Comparison of ENCODE assay signal across 8 cellular contexts in the genomic region with DNA sequence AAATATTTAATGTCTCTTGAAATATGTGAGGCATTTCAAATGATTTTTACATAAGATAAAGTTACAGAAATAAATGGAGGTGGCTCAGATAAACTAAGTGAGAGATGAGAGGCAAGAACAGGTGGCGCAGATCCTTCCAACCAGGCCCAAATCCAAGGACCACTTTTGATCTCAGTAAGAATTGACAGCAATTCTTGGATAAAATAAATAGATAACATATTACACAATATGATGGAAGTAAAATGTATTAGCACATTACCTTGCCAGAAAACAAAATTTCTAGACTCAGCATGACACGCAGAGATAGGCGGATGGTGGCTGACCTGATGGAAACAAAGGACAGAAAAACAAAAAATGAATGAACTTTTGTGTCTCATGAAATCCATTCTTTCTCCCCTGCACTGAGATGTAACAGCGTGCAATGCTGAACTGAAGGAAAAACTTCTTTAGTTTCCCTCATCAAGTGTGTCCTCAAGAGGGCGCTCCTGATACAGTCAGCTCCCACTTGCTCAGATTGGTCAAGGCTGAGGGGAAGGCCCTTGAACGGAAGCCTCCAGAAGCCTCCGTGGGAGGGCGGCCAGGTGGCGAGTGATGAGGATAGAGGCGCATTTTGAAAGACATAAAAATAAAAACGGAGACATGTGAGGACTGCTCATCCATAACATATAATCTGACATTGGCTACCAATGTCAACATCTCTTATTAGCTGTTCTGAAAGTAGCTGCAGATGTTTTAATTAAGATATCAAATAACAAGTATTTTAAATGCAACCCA.
DNase-seq lines count a peak whose midpoint lies in the region; ATAC-seq and TF ChIP-seq lines count a peak whose summit lies in the region.

No MANE protein-coding gene starts in this region.

- intact Hi-C loops in PC-3 (cut with micrococcal nuclease) (loop anchor here (1.0 to 10.0 kb wide), 6 partner anchors 63 to 1485 kb away; a partner anchor contains a TSS), esophagus muscularis mucosa (cut with DNase I) (loop anchor here (2.0 to 5.0 kb wide), 2 partner anchors 251 to 272 kb away; no protein-coding TSS in a partner anchor)

- in situ Hi-C loops in KBM-7 (cut with MboI; ENCODE audit: low pct_unique_long_range_greater_than_20kb, low sequenced_read_pairs) = loop anchor here (25.0 kb wide), 1 partner anchor 267 kb away; no protein-coding TSS in a partner anchor

- H3K4me3 ChIP-seq in PC-3 (ENCODE audit: low read length) (peak overlapping the region; percentile 46), esophagus muscularis mucosa (no peak overlapping the region)

- CTCF ChIA-PET in PC-3 (lab: Charles Lee) = interaction anchor here (0.7 to 3.0 kb wide), 6 partner anchors 8 to 278 kb away, joined by 3 to 11 read pairs (median 6); a partner anchor contains a TSS

- no peak for TF ChIP-seq EP300 in esophagus muscularis mucosa (IDR thresholded peaks at IDR 0.05)

- no peaks in the 10 kb centered on the region for H4K20me1 ChIP-seq in PC-3 (ENCODE audit: low read length)

- peak; percentile 53 for ATAC-seq in GM21717 (IDR thresholded peaks at IDR 0.05; ENCODE audit: unreplicated experiment)
- peak; percentile 57 for ATAC-seq in PC-3
- ATAC-seq in stimulated activated naive CD8-positive, alpha-beta T cell treated with anti-CD3 and anti-CD28 coated beads, Interleukin-15, amount 100 ng/mL, for 72 hours = peak; percentile 41

- no peaks in the 10 kb centered on the region for H3K27me3 Mint-ChIP-seq in neural crest cell (ENCODE audit: low read depth)
- no peaks in the 10 kb centered on the region for H3K27me3 Mint-ChIP-seq in stimulated activated naive CD8-positive, alpha-beta T cell treated with anti-CD3 and anti-CD28 coated beads, Interleukin-15, amount 100 ng/mL, for 72 hours

- DNase-seq in DMS53 treated with DMSO at 0.1 percent for 48 hours (lab: John Stamatoyannopoulos, UW; ENCODE audit: unreplicated experiment) = peak; percentile 93
- peak; percentile 87 for DNase-seq in KBM-7
- peak; percentile 89 for DNase-seq in PC-3
- DNase-seq in activated T-cell treated with anti-CD3 and anti-CD28 coated beads, Interleukin-2, amount 50 U/mL, for 1 hour = peak; percentile 61
- DNase-seq in esophagus muscularis mucosa (ENCODE audit: extremely low spot score) = peak; percentile 95
- peak; percentile 83 for DNase-seq in neural crest cell (ENCODE audit: low read depth, low spot score)
- peak; percentile 74 to 80 for DNase-seq in stimulated activated naive CD8-positive, alpha-beta T cell treated with anti-CD3 and anti-CD28 coated beads, Interleukin-15, amount 100 ng/mL, for 72 hours

- no peaks in the 10 kb centered on the region for H3K9me2 ChIP-seq in PC-3 (replicated peaks; ENCODE audit: low read length)

- H3K36me3 ChIP-seq in PC-3 (ENCODE audit: low read depth, low read length) = no peaks in the 10 kb centered on the region; the same call in 1 of the 2 replicates
- no peaks in the 10 kb centered on the region for H3K36me3 ChIP-seq in esophagus muscularis mucosa

- no peak overlapping the region for H3K4me3 Mint-ChIP-seq in neural crest cell
- peak overlapping the region; percentile 79 to 81 for H3K4me3 Mint-ChIP-seq in stimulated activated naive CD8-positive, alpha-beta T cell treated with anti-CD3 and anti-CD28 coated beads, Interleukin-15, amount 100 ng/mL, for 72 hours

- WGBS in esophagus muscularis mucosa = 18% methylated on average over 11 of the region's 11 CpGs

- H3F3A ChIP-seq in PC-3 (ENCODE audit: low read length, unreplicated experiment) = no peaks in the 10 kb centered on the region

- H3K36me3 Mint-ChIP-seq in neural crest cell (ENCODE audit: low read depth) = no peaks in the 10 kb centered on the region

- TF ChIP-seq CTCF in PC-3 (conservative IDR thresholded peaks at IDR 0.05; ENCODE audit: low read depth, low read length) = peak; percentile 95
- TF ChIP-seq CTCF in esophagus muscularis mucosa (IDR thresholded peaks at IDR 0.05) = peak; percentile 81 to 90 (median 84)
- peak; percentile 89 for TF ChIP-seq CTCF in neural crest cell (conservative IDR thresholded peaks at IDR 0.05)

- H3K9ac ChIP-seq in PC-3 (ENCODE audit: low read length) = peak overlapping the region; percentile 21

- no TSS peak for BruUV-seq in PC-3 (replicated peaks; lab: Mats Ljungman, UMichigan)

- TF ChIP-seq POLR2A in esophagus muscularis mucosa (IDR thresholded peaks at IDR 0.05; ENCODE audit: low read depth) = no peak

- H3K4me2 ChIP-seq in PC-3 (ENCODE audit: low read length) = peak overlapping the region; percentile 80

- H3K9me3 Mint-ChIP-seq in neural crest cell = no peaks in the 10 kb centered on the region
- H3K9me3 Mint-ChIP-seq in stimulated activated naive CD8-positive, alpha-beta T cell treated with anti-CD3 and anti-CD28 coated beads, Interleukin-15, amount 100 ng/mL, for 72 hours = no peaks in the 10 kb centered on the region

- no peak overlapping the region for H3K27ac Mint-ChIP-seq in neural crest cell (ENCODE audit: unreplicated experiment)
- peak overlapping the region; percentile 92 to 97 for H3K27ac Mint-ChIP-seq in stimulated activated naive CD8-positive, alpha-beta T cell treated with anti-CD3 and anti-CD28 coated beads, Interleukin-15, amount 100 ng/mL, for 72 hours

- H3K27me3 ChIP-seq in PC-3 (ENCODE audit: low read length) = no peaks in the 10 kb centered on the region
- H3K27me3 ChIP-seq in esophagus muscularis mucosa = no peaks in the 10 kb centered on the region

- H2AFZ ChIP-seq in PC-3 (ENCODE audit: low read length) = no peak overlapping the region

- H3K9me3 ChIP-seq in PC-3 (ENCODE audit: low read length) = no peaks in the 10 kb centered on the region
- H3K9me3 ChIP-seq in esophagus muscularis mucosa = no peaks in the 10 kb centered on the region

- H3K4me1 Mint-ChIP-seq in neural crest cell = peaks cover 16% of the 10 kb centered on the region
- peaks cover 36% of the 10 kb centered on the region for H3K4me1 Mint-ChIP-seq in stimulated activated naive CD8-positive, alpha-beta T cell treated with anti-CD3 and anti-CD28 coated beads, Interleukin-15, amount 100 ng/mL, for 72 hours

- POLR2A ChIA-PET in PC-3 (lab: Charles Lee; ENCODE audit: unreplicated experiment) = interaction anchor here (0.7 to 1.0 kb wide), 2 partner anchors 159 to 272 kb away, joined by 4 to 8 read pairs; no protein-coding TSS in a partner anchor

- H3K27ac ChIP-seq in PC-3 (ENCODE audit: low read length) (peak overlapping the region; percentile 97), esophagus muscularis mucosa (replicated peaks in 1 of 4) (peak overlapping the region in 3 of 4 donors; percentile 45 to 62 (median 59))

- H3K4me1 ChIP-seq in PC-3 (ENCODE audit: insufficient read depth, low read length) (peaks cover 39% of the 10 kb centered on the region), esophagus muscularis mucosa (peaks cover 8 to 24% (median 23%) of the 10 kb centered on the region in 4 donors)

- no peaks in the 10 kb centered on the region for H3K79me2 ChIP-seq in PC-3 (ENCODE audit: low read length)
